Comparison of ENCODE assay signal across 32 cellular contexts in genomic region chr12:130582286-130582685, GRCh38.
"Had no signal": no experiment of that assay in that cellular context is flagged by ENCODE, and none has a peak within 500 bp of the region (broad histone marks: within the 10 kb centered on the region; RNA-seq: fewer than 3 reads in every experiment).

No MANE protein-coding gene starts in this region.

- H3K27ac ChIP-seq: adrenal gland, body of pancreas, esophagus muscularis mucosa, foreskin keratinocyte, gastrocnemius medialis, heart left ventricle, WERI-Rb-1 had no signal

- H3K27me3 ChIP-seq: adrenal gland, body of pancreas, esophagus muscularis mucosa, foreskin keratinocyte, gastrocnemius medialis, heart left ventricle had no signal

- H3K4me1 ChIP-seq: adrenal gland, body of pancreas, esophagus muscularis mucosa, foreskin keratinocyte, gastrocnemius medialis, heart left ventricle had no signal

- DNase-seq: activated B cell treated with CpG ODN at 0.5 μM for 24 hours; activated CD4-positive, alpha-beta T cell treated with anti-CD3 and anti-CD28 coated beads for 48 hours; activated CD4-positive, alpha-beta T cell treated with anti-CD3 and anti-CD28 coated beads, Interleukin-2, amount 50 U/mL, for 1 hour; activated CD4-positive, alpha-beta T cell treated with anti-CD3 and anti-CD28 coated beads, Interleukin-2, amount 50 U/mL, for 48 hours; activated CD8-positive, alpha-beta memory T cell treated with anti-CD3 and anti-CD28 coated beads for 24 hours; activated CD8-positive, alpha-beta T cell treated with anti-CD3 and anti-CD28 coated beads for 36 hours; activated effector memory CD4-positive, alpha-beta T cell treated with Interleukin-2 at 50 U/mL for 16 hours; activated gamma-delta T cell treated with Interleukin-2 at 50 U/mL for 16 hours; activated naive CD4-positive, alpha-beta T cell treated with anti-CD3 and anti-CD28 coated beads for 36 hours; activated naive CD8-positive, alpha-beta T cell treated with anti-CD3 and anti-CD28 coated beads for 36 hours; activated naive CD8-positive, alpha-beta T cell treated with anti-CD3 and anti-CD28 coated beads, Interleukin-2, amount 50 U/mL, for 24 hours; activated T-cell treated with anti-CD3 and anti-CD28 coated beads, Interleukin-2, amount 50 U/mL, for 4 hours; adrenal gland; amygdala; aorta; body of pancreas; caudate nucleus; cortex of kidney; dermis blood vessel endothelial cell; effector CD4-positive, alpha-beta T cell; effector memory CD8-positive, alpha-beta T cell; erythroblast; foreskin keratinocyte; gastrocnemius medialis; glutamatergic neuron; heart left ventricle; T-helper 17 cell; T1000; WERI-Rb-1 had no signal

- H3K9me3 ChIP-seq: adrenal gland, body of pancreas, gastrocnemius medialis, heart left ventricle had no signal

- ATAC-seq: activated CD4-positive, CD25-positive, alpha-beta regulatory T cell treated with anti-CD3 and anti-CD28 coated beads, Interleukin-2, amount 50 U/mL, for 24 hours; activated CD8-positive, alpha-beta T cell treated with anti-CD3 and anti-CD28 coated beads for 36 hours; activated naive CD8-positive, alpha-beta T cell treated with anti-CD3 and anti-CD28 coated beads, Interleukin-2, amount 50 U/mL, for 24 hours; activated T-cell treated with anti-CD3 and anti-CD28 coated beads, Interleukin-2, amount 50 U/mL, for 4 hours; activated T-helper 17 cell treated with anti-CD3 and anti-CD28 coated beads, Interleukin-2, amount 50 U/mL, for 72 hours; body of pancreas; effector memory CD8-positive, alpha-beta T cell; foreskin keratinocyte; gastrocnemius medialis; heart left ventricle; T-helper 17 cell had no signal

- H3K4me3 ChIP-seq: adrenal gland, body of pancreas, esophagus muscularis mucosa, gastrocnemius medialis, heart left ventricle had no signal

- H3K36me3 ChIP-seq: adrenal gland, esophagus muscularis mucosa, gastrocnemius medialis, heart left ventricle, WERI-Rb-1 had no signal
